In genomic region chr20:37095108-37095608, GRCh38 we compare ENCODE assay signal across 9 cellular contexts. TPM values are rescaled to one million over a fixed set of nuclear protein-coding genes. Genes with fewer than 3 reads are reported as not detected.
DNase-seq lines count a peak whose midpoint lies in the region; ATAC-seq, FAIRE-seq and TF ChIP-seq lines count a peak whose summit lies in the region.
"Had no signal": no experiment of that assay in that cellular context is flagged by ENCODE, and none has a peak within 500 bp of the region (broad histone marks: within the 10 kb centered on the region; RNA-seq: fewer than 3 reads in every experiment).

No MANE protein-coding gene starts in this region.

- TF ChIP-seq POLR2A in H54 (IDR thresholded peaks at IDR 0.05; ENCODE audit: low read depth, low read length) = no peak

- peak overlapping the region; percentile 97 to 100 (median 98) for H3K4me3 Mint-ChIP-seq in CD8-positive, alpha-beta memory T cell
- peak overlapping the region; percentile 89 for H3K4me3 Mint-ChIP-seq in endothelial cell (ENCODE audit: unreplicated experiment)
- peak overlapping the region; percentile 91 to 100 (median 99) for H3K4me3 Mint-ChIP-seq in naive B cell

- H3K27ac Mint-ChIP-seq in CD8-positive, alpha-beta memory T cell = peak overlapping the region; percentile 87 to 99 (median 96)
- H3K27ac Mint-ChIP-seq in endothelial cell (ENCODE audit: unreplicated experiment) (peak overlapping the region; percentile 31), naive B cell (peak overlapping the region; percentile 61 to 98 (median 80))

- H3K4me3 ChIP-seq in CD8-positive, alpha-beta memory T cell (ENCODE audit: low read length) = peak overlapping the region; percentile 72
- H3K4me3 ChIP-seq in KMS-11 (IDR thresholded peaks at IDR 0.05; ENCODE audit: insufficient read depth, low read depth, low read length) = no peak overlapping the region
- peak overlapping the region; percentile 65 for H3K4me3 ChIP-seq in urinary bladder (ENCODE audit: low read depth, low read length)

- 1% methylated on average over 19 of the region's 19 CpGs for WGBS in urinary bladder

- peaks cover 5% of the 10 kb centered on the region for H3K36me3 ChIP-seq in CD8-positive, alpha-beta memory T cell (ENCODE audit: insufficient read depth, low read length)
- H3K36me3 ChIP-seq in KMS-11 (ENCODE audit: insufficient read depth) (no peaks in the 10 kb centered on the region), urinary bladder (ENCODE audit: insufficient read depth) (no peaks in the 10 kb centered on the region)

- no peaks in the 10 kb centered on the region for H3K27me3 ChIP-seq in CD8-positive, alpha-beta memory T cell (ENCODE audit: insufficient read depth, low read length, poor library complexity, severe bottlenecking)
- H3K27me3 ChIP-seq in KMS-11 (ENCODE audit: insufficient read depth, low read depth) = no peaks in the 10 kb centered on the region

- ATAC-seq in GM19467 (IDR thresholded peaks at IDR 0.05; ENCODE audit: unreplicated experiment) (peak; percentile 20), naive B cell (ENCODE audit: low read depth in 2 of 2) (peak; percentile 6 to 8)

- H3K36me3 Mint-ChIP-seq in CD8-positive, alpha-beta memory T cell = peaks cover 0 to 34% (median 1%) of the 10 kb centered on the region in 3 donors
- H3K36me3 Mint-ChIP-seq in endothelial cell (ENCODE audit: low read depth, unreplicated experiment) (no peaks in the 10 kb centered on the region), naive B cell (peaks cover 0 to 9% of the 10 kb centered on the region in 2 donors)

- POLR2A ChIA-PET in CD8-positive, alpha-beta memory T cell (lab: Charles Lee) = interaction anchor here (0.6 to 2.2 kb wide), 6 partner anchors 12 to 88 kb away, joined by 3 to 9 read pairs (median 5); partner anchors contain the start of genes MROH8 and RPN2

- peaks cover 0 to 5% of the 10 kb centered on the region in 2 donors for H3K27me3 Mint-ChIP-seq in CD8-positive, alpha-beta memory T cell
- H3K27me3 Mint-ChIP-seq in endothelial cell (ENCODE audit: unreplicated experiment) (peaks cover 3% of the 10 kb centered on the region), naive B cell (no peaks in the 10 kb centered on the region)

- H3K27ac ChIP-seq in CD8-positive, alpha-beta memory T cell (ENCODE audit: low read depth, low read length) = peak overlapping the region; percentile 76
- peak overlapping the region; percentile 92 for H3K27ac ChIP-seq in KMS-11
- H3K27ac ChIP-seq in urinary bladder (ENCODE audit: low read depth) = no peak overlapping the region

- no peak for FAIRE-seq in H54 (lab: Jason Lieb, UNC)
- FAIRE-seq: TTC549 had no signal

- peak; percentile 13 to 75 (median 53) for DNase-seq in CD8-positive, alpha-beta memory T cell
- DNase-seq in activated CD4-positive, alpha-beta T cell treated with anti-CD3 and anti-CD28 coated beads for 1 hour = peak; percentile 24
- DNase-seq in endothelial cell (ENCODE audit: low spot score) (no peak), naive B cell (no peak), H54 (ENCODE audit: insufficient read length, low spot score) (no peak)

- peaks cover 31 to 52% (median 49%) of the 10 kb centered on the region in 3 donors for H3K4me1 Mint-ChIP-seq in CD8-positive, alpha-beta memory T cell
- H3K4me1 Mint-ChIP-seq in endothelial cell (ENCODE audit: unreplicated experiment) = peaks cover 8% of the 10 kb centered on the region
- H3K4me1 Mint-ChIP-seq in naive B cell = peaks cover 24 to 36% (median 30%) of the 10 kb centered on the region in 3 donors

- peak overlapping the region; percentile 94 for H3K4me2 ChIP-seq in KMS-11

- H3K9ac ChIP-seq in KMS-11 = peak overlapping the region; percentile 99

- peaks cover 20% of the 10 kb centered on the region for H3K4me1 ChIP-seq in CD8-positive, alpha-beta memory T cell (ENCODE audit: insufficient read depth, low read length)
- H3K4me1 ChIP-seq in KMS-11 (ENCODE audit: low read depth, poor library complexity, severe bottlenecking) (peaks cover 19% of the 10 kb centered on the region), urinary bladder (ENCODE audit: insufficient read depth) (no peaks in the 10 kb centered on the region)

- H3K9me3 ChIP-seq in CD8-positive, alpha-beta memory T cell (ENCODE audit: low read length) = no peaks in the 10 kb centered on the region

- H3K9me3 Mint-ChIP-seq in CD8-positive, alpha-beta memory T cell = no peaks in the 10 kb centered on the region
- no peaks in the 10 kb centered on the region for H3K9me3 Mint-ChIP-seq in endothelial cell (ENCODE audit: unreplicated experiment)
- H3K9me3 Mint-ChIP-seq in naive B cell = no peaks in the 10 kb centered on the region

- peak overlapping the region; percentile 98 for H2AFZ ChIP-seq in KMS-11 (ENCODE audit: low read depth)

- no peaks in the 10 kb centered on the region for H4K20me1 ChIP-seq in KMS-11 (ENCODE audit: insufficient read depth)

- peaks cover 54% of the 10 kb centered on the region for H3K79me2 ChIP-seq in KMS-11 (ENCODE audit: insufficient read depth, low read depth)

- no peak for TF ChIP-seq CTCF in KMS-11 (conservative IDR thresholded peaks at IDR 0.05; ENCODE audit: low read depth, low read length)
- TF ChIP-seq CTCF in endothelial cell (IDR thresholded peaks at IDR 0.05; ENCODE audit: unreplicated experiment) = no peak

- CTCF ChIA-PET in CD8-positive, alpha-beta memory T cell (lab: Charles Lee) = interaction anchor here (1.4 to 4.8 kb wide), 4 partner anchors 13 to 87 kb away, joined by 4 to 18 read pairs (median 10); partner anchors contain the start of genes MROH8 and RPN2

RNA-seq across cellular contexts. Expression of gene RBL1, which starts 0.6 kb away (rescaled TPM):
- 10 to 100 TPM; 44.0 to 45.0 TPM for total RNA-seq in CD8-positive, alpha-beta memory T cell
- polyA plus RNA-seq in CD8-positive, alpha-beta memory T cell = 13.7 TPM
- total RNA-seq in endothelial cell (ENCODE audit: unreplicated experiment) = 5.7 TPM
- 10 to 100 TPM in 1 of 6 donors, 1 to 10 TPM in 5; 3.3 to 15.4 (median 7.0) TPM for polyA plus RNA-seq in naive B cell (ENCODE audit: low read depth in 6 of 6)
- 23.2 TPM for total RNA-seq in urinary bladder
- 2.4 TPM for polyA plus RNA-seq in urinary bladder

Comparison
In these comparisons a context has a peak if more than half of its experiments do, and no peak if none do; other contexts are left out.
1. DNase-seq: peak in CD8-positive, alpha-beta memory T cell (5 of 5) and activated CD4-positive, alpha-beta T cell treated with anti-CD3 and anti-CD28 coated beads for 1 hour (single experiment); none in endothelial cell (single experiment), naive B cell (single experiment) and H54 (single experiment).
2. H3K27ac Mint-ChIP-seq: peak in every context shown above with its lines; median percentile 96 in CD8-positive, alpha-beta memory T cell; 80 in naive B cell; 31 in endothelial cell.
3. Peak in every context shown above with its lines, with median percentiles within 50 percentile points of each other: H3K4me3 Mint-ChIP-seq.